In the genomic region with DNA sequence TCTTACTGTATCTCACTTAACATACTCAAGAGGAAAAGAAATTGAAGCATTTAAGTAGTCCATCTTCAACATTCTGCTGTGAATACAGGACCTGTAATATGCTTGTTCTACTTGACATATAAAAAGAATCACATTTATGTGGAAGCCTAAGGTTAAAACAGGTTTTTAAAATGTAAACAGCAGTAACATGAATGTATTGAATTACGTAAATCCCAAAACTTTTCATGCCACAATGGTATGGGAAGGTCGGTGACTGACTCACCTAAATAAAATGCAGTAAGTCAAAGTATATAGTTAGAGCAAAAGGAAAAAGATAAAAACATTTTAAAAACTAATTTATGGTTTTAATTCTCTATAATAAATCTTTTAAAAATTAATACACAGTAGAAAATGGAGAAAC, we compare ENCODE assay signal across 21 cellular contexts.
DNase-seq lines count a peak whose midpoint lies in the region; ATAC-seq, FAIRE-seq and TF ChIP-seq lines count a peak whose summit lies in the region.
"Had no signal": no experiment of that assay in that cellular context is flagged by ENCODE, and none has a peak within 500 bp of the region (broad histone marks: within the 10 kb centered on the region; RNA-seq: fewer than 3 reads in every experiment).

No MANE protein-coding gene starts in this region.

- H3K36me3 ChIP-seq in ACC112 (ENCODE audit: insufficient read depth, low read length) (no peaks in the 10 kb centered on the region), brain microvascular endothelial cell (replicated peaks) (no peaks in the 10 kb centered on the region), heart right ventricle (no peaks in the 10 kb centered on the region)
- H3K36me3 ChIP-seq: BLaER1 treated with 17β-estradiol and CSF1 and Interleukin-3, amounts not matched to agents 10 nM and 100 nM; spleen; vagina had no signal

- peaks cover 65% of the 10 kb centered on the region for H3K4me1 Mint-ChIP-seq in HFFc6 (ENCODE audit: low read depth)
- H3K4me1 Mint-ChIP-seq: activated CD4-positive, alpha-beta T cell treated with anti-CD3 and anti-CD28 coated beads, Interleukin-2, amount 10 ng/mL, durations not matched to agents 7 days and 5 days; central memory CD8-positive, alpha-beta T cell had no signal

- H3K4me3 Mint-ChIP-seq in HFFc6 = peak overlapping the region; percentile 28; the same call in 1 of the 2 replicates
- H3K4me3 Mint-ChIP-seq: activated CD4-positive, alpha-beta T cell treated with anti-CD3 and anti-CD28 coated beads, Interleukin-2, amount 10 ng/mL, durations not matched to agents 7 days and 5 days; central memory CD8-positive, alpha-beta T cell had no signal

- H3K9me3 ChIP-seq in heart right ventricle = no peaks in the 10 kb centered on the region
- H3K9me3 ChIP-seq: BLaER1 treated with 17β-estradiol and CSF1 and Interleukin-3, amounts not matched to agents 10 nM and 100 nM; spleen; vagina had no signal

- intact Hi-C loops in heart right ventricle (cut with DNase I) = loop anchor here in 2 of 10 donors (5.0 to 10.0 kb wide), 2 partner anchors 193 to 271 kb away; no protein-coding TSS in a partner anchor

- H3K27me3 ChIP-seq in ACC112 (ENCODE audit: insufficient read depth, low read length) (no peaks in the 10 kb centered on the region), brain microvascular endothelial cell (replicated peaks) (no peaks in the 10 kb centered on the region), heart right ventricle (no peaks in the 10 kb centered on the region)
- H3K27me3 ChIP-seq: BLaER1 treated with 17β-estradiol and CSF1 and Interleukin-3, amounts not matched to agents 10 nM and 100 nM; spleen; vagina had no signal

- DNase-seq in HFFc6 = no peak
- DNase-seq in brain microvascular endothelial cell = no peak
- peak; percentile 59 for DNase-seq in fibroblast of pulmonary artery (ENCODE audit: low read depth)
- no peak for DNase-seq in stimulated activated CD8-positive, alpha-beta memory T cell treated with anti-CD3 and anti-CD28 coated beads, Interleukin-4, amount 100 ng/mL, for 48 hours
- no peak for DNase-seq in heart right ventricle
- DNase-seq in kidney tubule cell (ENCODE audit: low spot score) = no peak
- no peak for DNase-seq in GM12892 (ENCODE audit: insufficient read length)
- DNase-seq: activated CD4-positive, alpha-beta T cell treated with anti-CD3 and anti-CD28 coated beads, Interleukin-2, amount 10 ng/mL, durations not matched to agents 7 days and 5 days; activated CD8-positive, alpha-beta memory T cell treated with anti-CD3 and anti-CD28 coated beads, Interleukin-2, amount 50 U/mL, for 4 hours; effector CD8-positive, alpha-beta T cell; foreskin melanocyte; NCI-H1092 treated with DMSO at 0.1 percent for 48 hours; NCI-H2081; spleen had no signal

- H3K4me1 ChIP-seq in ACC112 (ENCODE audit: control insufficient read depth, insufficient read depth, low read length, unreplicated experiment) = peaks cover 62% of the 10 kb centered on the region
- H3K4me1 ChIP-seq in heart right ventricle = peaks cover 0 to 3% (median 0%) of the 10 kb centered on the region in 9 donors
- H3K4me1 ChIP-seq: BLaER1 treated with 17β-estradiol and CSF1 and Interleukin-3, amounts not matched to agents 10 nM and 100 nM; spleen; vagina had no signal

- peaks cover 17% of the 10 kb centered on the region for H3K36me3 Mint-ChIP-seq in HFFc6 (ENCODE audit: low read depth)

- FAIRE-seq in GM12892 (lab: Jason Lieb, UNC) = no peak
- FAIRE-seq: GM12878 had no signal

- peak overlapping the region; percentile 30 for H3K27ac ChIP-seq in ACC112 (ENCODE audit: low read depth, low read length)
- peak overlapping the region; percentile 45 for H3K27ac ChIP-seq in brain microvascular endothelial cell
- no peak overlapping the region for H3K27ac ChIP-seq in heart right ventricle
- H3K27ac ChIP-seq: BLaER1 treated with 17β-estradiol and CSF1 and Interleukin-3, amounts not matched to agents 10 nM and 100 nM; KMS-11; spleen; vagina had no signal

- H3K4me3 ChIP-seq in ACC112 (ENCODE audit: low read depth, low read length) (no peak overlapping the region), brain microvascular endothelial cell (ENCODE audit: low read depth, low read length) (no peak overlapping the region), fibroblast of pulmonary artery (replicated peaks; ENCODE audit: low read depth, low read length) (no peak overlapping the region), heart right ventricle (no peak overlapping the region)
- H3K4me3 ChIP-seq: BLaER1 treated with 17β-estradiol and CSF1 and Interleukin-3, amounts not matched to agents 10 nM and 100 nM; GM12878; spleen; vagina had no signal

- peak overlapping the region; percentile 68 for H2AFZ ChIP-seq in ACC112 (ENCODE audit: low read length, unreplicated experiment)

- no peaks in the 10 kb centered on the region; the same call in 1 of the 2 replicates for H3K27me3 Mint-ChIP-seq in HFFc6 (ENCODE audit: insufficient read depth)

- no peak for ATAC-seq in heart right ventricle
- ATAC-seq: GM12878, left colon had no signal

- 86 to 90% methylated on average over 2 of the region's 2 CpGs for WGBS in heart right ventricle, 2 donors

- no peaks in the 10 kb centered on the region for H3K79me2 ChIP-seq in ACC112 (ENCODE audit: control insufficient read depth, insufficient read depth, low read length, unreplicated experiment)

- no peak for TF ChIP-seq POLR2A in GM12892 (IDR thresholded peaks at IDR 0.05; ENCODE audit: low read depth, low read length)

- H3K9me3 Mint-ChIP-seq in HFFc6 = peaks cover 11% of the 10 kb centered on the region
- H3K9me3 Mint-ChIP-seq: activated CD4-positive, alpha-beta T cell treated with anti-CD3 and anti-CD28 coated beads, Interleukin-2, amount 10 ng/mL, durations not matched to agents 7 days and 5 days; central memory CD8-positive, alpha-beta T cell had no signal

- in situ Hi-C loops in brain microvascular endothelial cell (cut with HindIII; ENCODE audit: low pct_ligation_motif_present, low sequenced_read_pairs) = loop anchor here (25.0 kb wide), 1 partner anchor 149 kb away; a partner anchor contains a TSS

- no peak for TF ChIP-seq CTCF in HFFc6 (IDR thresholded peaks at IDR 0.05)
- TF ChIP-seq CTCF in brain microvascular endothelial cell (IDR thresholded peaks at IDR 0.05; ENCODE audit: low read depth, low read length, missing control alignments) = no peak
- TF ChIP-seq CTCF in fibroblast of pulmonary artery (IDR thresholded peaks at IDR 0.05; ENCODE audit: low read length, missing control alignments) = no peak
- no peak for TF ChIP-seq CTCF in heart right ventricle (IDR thresholded peaks at IDR 0.05)

- peak overlapping the region; percentile 7; the same call in 1 of the 2 replicates for H3K27ac Mint-ChIP-seq in HFFc6
- H3K27ac Mint-ChIP-seq: activated CD4-positive, alpha-beta T cell treated with anti-CD3 and anti-CD28 coated beads, Interleukin-2, amount 10 ng/mL, durations not matched to agents 7 days and 5 days had no signal

Comparison
In these comparisons a context has a peak if more than half of its experiments do, and no peak if none do; other contexts are left out.
1. H3K27ac ChIP-seq: peak in ACC112 (single experiment) and brain microvascular endothelial cell (single experiment); none in heart right ventricle (0 of 10).